Comparison of ENCODE assay signal across 8 cellular contexts in the genomic region with DNA sequence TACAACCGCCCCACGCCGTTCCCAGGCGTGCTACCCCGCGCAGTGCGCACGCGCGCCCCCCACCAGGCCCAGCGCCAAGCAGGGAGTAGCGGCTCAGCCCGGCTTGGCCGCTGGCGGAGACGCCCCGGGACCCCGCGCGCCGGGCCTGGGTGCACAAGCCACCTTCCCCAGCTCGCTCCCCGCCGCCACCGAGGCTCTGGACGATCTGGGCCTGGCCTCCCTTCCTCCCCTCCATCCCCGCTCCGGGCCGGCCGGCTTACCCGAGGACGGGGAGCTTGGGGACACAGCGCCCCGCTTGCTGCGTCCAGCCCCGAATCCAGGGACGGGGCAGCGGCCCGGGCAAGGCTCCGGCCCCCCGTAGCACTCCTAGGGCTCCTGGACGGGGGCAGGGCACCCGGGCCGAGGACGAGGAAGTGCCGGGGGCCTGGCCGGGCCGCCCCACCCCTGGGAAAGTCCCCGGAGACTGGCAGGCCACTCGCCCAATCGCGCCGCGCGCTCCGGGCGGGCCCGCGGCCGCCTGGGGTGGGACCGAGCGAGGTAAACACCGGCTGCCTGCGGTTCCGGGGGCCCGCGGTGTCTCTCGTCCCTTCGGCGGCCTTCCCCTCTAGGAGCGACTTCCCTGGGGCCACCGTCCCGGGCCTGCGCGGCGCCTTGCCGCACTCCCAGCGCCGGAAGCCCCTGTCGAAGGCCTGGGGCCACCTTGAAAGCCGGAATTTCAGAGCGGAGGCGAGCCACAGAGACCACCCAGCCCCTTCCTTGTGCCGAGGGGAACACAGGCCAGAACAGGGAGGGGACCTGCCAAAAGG. TPM values are rescaled to one million over a fixed set of nuclear protein-coding genes. Genes with fewer than 3 reads are reported as not detected.
DNase-seq lines count a peak whose midpoint lies in the region; ATAC-seq, FAIRE-seq and TF ChIP-seq lines count a peak whose summit lies in the region.

A gene with protein sequence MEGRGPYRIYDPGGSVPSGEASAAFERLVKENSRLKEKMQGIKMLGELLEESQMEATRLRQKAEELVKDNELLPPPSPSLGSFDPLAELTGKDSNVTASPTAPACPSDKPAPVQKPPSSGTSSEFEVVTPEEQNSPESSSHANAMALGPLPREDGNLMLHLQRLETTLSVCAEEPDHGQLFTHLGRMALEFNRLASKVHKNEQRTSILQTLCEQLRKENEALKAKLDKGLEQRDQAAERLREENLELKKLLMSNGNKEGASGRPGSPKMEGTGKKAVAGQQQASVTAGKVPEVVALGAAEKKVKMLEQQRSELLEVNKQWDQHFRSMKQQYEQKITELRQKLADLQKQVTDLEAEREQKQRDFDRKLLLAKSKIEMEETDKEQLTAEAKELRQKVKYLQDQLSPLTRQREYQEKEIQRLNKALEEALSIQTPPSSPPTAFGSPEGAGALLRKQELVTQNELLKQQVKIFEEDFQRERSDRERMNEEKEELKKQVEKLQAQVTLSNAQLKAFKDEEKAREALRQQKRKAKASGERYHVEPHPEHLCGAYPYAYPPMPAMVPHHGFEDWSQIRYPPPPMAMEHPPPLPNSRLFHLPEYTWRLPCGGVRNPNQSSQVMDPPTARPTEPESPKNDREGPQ (minus strand): TSS at position 415 of the 806 bp plus-strand sequence. CDS start 15,939 bp downstream, outside the sequence.

- peak within 1 kb of the TSS; percentile 96 to 98 for H3K9ac ChIP-seq in liver (ENCODE audit: low read depth in 1 of 2, low read length in 2 of 2)

- no peaks in the 10 kb centered on the region for H3K9me3 ChIP-seq in liver (ENCODE audit: control insufficient read depth in 4 of 4, low read length in 3 of 4)

- peak in 13 of 14 donors; percentile 70 to 94 (median 84) for DNase-seq in C1 segment of cervical spinal cord (lab: John Stamatoyannopoulos, UW)
- peak; percentile 81 for DNase-seq in GM19239 (ENCODE audit: insufficient read length, low spot score)
- DNase-seq in NCI-H69 (lab: John Stamatoyannopoulos, UW) = peak; percentile 69
- DNase-seq in activated CD4-positive, alpha-beta T cell treated with anti-CD3 and anti-CD28 coated beads, Interleukin-2, amount 50 U/mL, for 4 hours = peak; percentile 86 to 87
- DNase-seq in dermis blood vessel endothelial cell = peak; percentile 94
- peak; percentile 93 for DNase-seq in stimulated activated CD4-positive, alpha-beta T cell treated with anti-CD3 and anti-CD28 coated beads, Interleukin-4, amount 100 ng/mL, for 24 hours

- H3K36me3 ChIP-seq in liver (ENCODE audit: control insufficient read depth in 4 of 4, insufficient read depth in 3 of 4, low read depth in 1 of 4, low read length in 3 of 4) = peaks cover 0 to 3% (median 0%) of the 10 kb centered on the region in 4 donors

- H3K27me3 ChIP-seq in liver (ENCODE audit: control insufficient read depth in 4 of 4, insufficient read depth in 4 of 4, low read length in 3 of 4) = no peaks in the 10 kb centered on the region

- no peak for TF ChIP-seq CTCF in liver (IDR thresholded peaks at IDR 0.05; ENCODE audit: low read depth, low read length, missing input control)

- peak within 1 kb of the TSS; percentile 93 to 99 for H3K27ac ChIP-seq in liver (ENCODE audit: low read depth in 1 of 2, low read length in 2 of 2)

- FAIRE-seq in GM19239 (lab: Jason Lieb, UNC) = peak; percentile 83

- WGBS in liver = under 1% methylated on average over 84 of the region's 84 CpGs

- peaks cover 17 to 62% (median 46%) of the 10 kb centered on the region in 4 donors for H3K4me1 ChIP-seq in liver (ENCODE audit: control insufficient read depth in 4 of 4, insufficient read depth in 4 of 4, low read length in 3 of 4)

- TF ChIP-seq RAD21 in liver (IDR thresholded peaks at IDR 0.05) = peak in 1 of 2 donors; percentile 4

- H3K4me3 ChIP-seq in liver (ENCODE audit: low read depth in 1 of 3, low read length in 3 of 3) = peak within 1 kb of the TSS; percentile 66 to 89 (median 69)

- ATAC-seq in HG03439 (IDR thresholded peaks at IDR 0.05; ENCODE audit: unreplicated experiment) = peak; percentile 67

TF ChIP-seq in liver, 16 proteins besides CTCF, POLR2A, EP300 and RAD21:
- no peak for TF ChIP-seq TAF1 (conservative IDR thresholded peaks at IDR 0.05)
- TF ChIP-seq FOXA2 (IDR thresholded peaks at IDR 0.05) = no peak
- TF ChIP-seq GABPA (IDR thresholded peaks at IDR 0.05 in 1 of 2, conservative IDR thresholded peaks at IDR 0.05 in 1 of 2) = peak in 1 of 2 donors; percentile 66
- TF ChIP-seq NR2F2 (IDR thresholded peaks at IDR 0.05) = no peak
- peak; percentile 44 for TF ChIP-seq SP1 (IDR thresholded peaks at IDR 0.05)
- TF ChIP-seq EGR1 (IDR thresholded peaks at IDR 0.05; ENCODE audit: low read depth in 2 of 2) = no peak
- no peak for TF ChIP-seq MAX (IDR thresholded peaks at IDR 0.05)

RNA-seq across cellular contexts. Expression of the gene that starts here (rescaled TPM):
- total RNA-seq in dermis blood vessel endothelial cell = 104 and 148 TPM in 2 replicates
- total RNA-seq in liver = 100 to 1,000 TPM in 1 of 2 donors, 10 to 100 TPM in 1; 50.9 to 101 TPM
- 10 to 100 TPM; 33.2 to 45.1 TPM for polyA plus RNA-seq in liver

Comparison
In these comparisons a context has a peak if more than half of its experiments do, and no peak if none do; other contexts are left out.
1. Peak in every context shown above with its lines: DNase-seq, ATAC-seq, H3K4me3 ChIP-seq and H3K27ac ChIP-seq.